In genomic region chr22:26328221-26328620, GRCh38 we compare ENCODE assay signal across 9 cellular contexts.
"Had no signal": no experiment of that assay in that cellular context is flagged by ENCODE, and none has a peak within 500 bp of the region (broad histone marks: within the 10 kb centered on the region; RNA-seq: fewer than 3 reads in every experiment).

No MANE protein-coding gene starts in this region.

- FAIRE-seq: H54 had no signal

- DNase-seq: GM23248, GOT3, H9, HCEC 1CT, HFFc6 had no signal

- H3K4me2 ChIP-seq: GM23338 had no signal

- H3K9me3 ChIP-seq: HAP-1 had no signal

- ATAC-seq: GM23338, HCT116 had no signal

- H2AFZ ChIP-seq: GM23248, GM23338 had no signal

- H3K4me1 ChIP-seq: HAP-1 had no signal

- H3K4me3 ChIP-seq: GM23248, GM23338, HAP-1 had no signal

- H3K36me3 ChIP-seq: HAP-1 had no signal

- H3K9ac ChIP-seq: GM23248 had no signal

- H3K27ac ChIP-seq: GM23248 had no signal
